ENCODE assay signal across 27 cellular contexts in genomic region chr11:64455436-64456261, GRCh38.
"Had no signal": no experiment of that assay in that cellular context is flagged by ENCODE, and none has a peak within 500 bp of the region (broad histone marks: within the 10 kb centered on the region; RNA-seq: fewer than 3 reads in every experiment).

No MANE protein-coding gene starts in this region.

- H3K4me3 Mint-ChIP-seq: activated CD4-positive, alpha-beta memory T cell treated with anti-CD3 and anti-CD28 coated beads for 36 hours; activated CD4-positive, alpha-beta T cell treated with anti-CD3 and anti-CD28 coated beads, Interleukin-2, amount 10 ng/mL, durations not matched to agents 24 days and 14 days; activated naive CD8-positive, alpha-beta T cell; activated T-cell treated with anti-CD3 and anti-CD28 coated beads, Interleukin-2, amount 50 U/mL, for 24 hours; dendritic cell treated with granulocyte-macrophage colony-stimulating factor and Interleukin-4, amounts not matched to agents 40 ng/mL and 50 ng/mL, for 4 days; endodermal cell; natural killer cell treated with Interleukin-12 subunit alpha and Interleukin-12 subunit beta and Interleukin-15 and Interleukin-18, amount 100 ng/mL, for 72 hours had no signal

- H3K9me3 ChIP-seq: ascending aorta, heart left ventricle, left lung, mucosa of descending colon, neutrophil, ovary, prostate gland had no signal

- H3K4me1 ChIP-seq: ascending aorta, heart left ventricle, left lung, prostate gland, tibial nerve had no signal

- H3K27ac ChIP-seq: ascending aorta, brain microvascular endothelial cell, heart left ventricle, left lung, neutrophil, ovary, prostate gland, tibial nerve had no signal

- H3K36me3 ChIP-seq: ascending aorta, brain microvascular endothelial cell, heart left ventricle, left lung, neutrophil, ovary, prostate gland, tibial nerve had no signal

- H3K9me3 Mint-ChIP-seq: activated CD4-positive, alpha-beta memory T cell treated with anti-CD3 and anti-CD28 coated beads for 36 hours; activated CD4-positive, alpha-beta T cell treated with anti-CD3 and anti-CD28 coated beads, Interleukin-2, amount 10 ng/mL, durations not matched to agents 24 days and 14 days; activated T-cell treated with anti-CD3 and anti-CD28 coated beads, Interleukin-2, amount 50 U/mL, for 24 hours; dendritic cell treated with granulocyte-macrophage colony-stimulating factor and Interleukin-4, amounts not matched to agents 40 ng/mL and 50 ng/mL, for 4 days; endodermal cell; natural killer cell treated with Interleukin-12 subunit alpha and Interleukin-12 subunit beta and Interleukin-15 and Interleukin-18, amount 100 ng/mL, for 72 hours had no signal

- H3K27ac Mint-ChIP-seq: activated CD4-positive, alpha-beta memory T cell treated with anti-CD3 and anti-CD28 coated beads for 36 hours; activated CD4-positive, alpha-beta T cell treated with anti-CD3 and anti-CD28 coated beads, Interleukin-2, amount 10 ng/mL, durations not matched to agents 24 days and 14 days; activated naive CD8-positive, alpha-beta T cell; activated T-cell treated with anti-CD3 and anti-CD28 coated beads, Interleukin-2, amount 50 U/mL, for 24 hours; dendritic cell treated with granulocyte-macrophage colony-stimulating factor and Interleukin-4, amounts not matched to agents 40 ng/mL and 50 ng/mL, for 4 days; endodermal cell; natural killer cell treated with Interleukin-12 subunit alpha and Interleukin-12 subunit beta and Interleukin-15 and Interleukin-18, amount 100 ng/mL, for 72 hours had no signal

- DNase-seq: activated CD4-positive, alpha-beta memory T cell treated with anti-CD3 and anti-CD28 coated beads for 36 hours; activated CD4-positive, alpha-beta T cell treated with anti-CD3 and anti-CD28 coated beads, Interleukin-2, amount 10 ng/mL, durations not matched to agents 24 days and 14 days; activated CD8-positive, alpha-beta memory T cell treated with anti-CD3 and anti-CD28 coated beads, Interleukin-2, amount 50 U/mL, for 48 hours; activated T-cell treated with anti-CD3 and anti-CD28 coated beads, Interleukin-2, amount 50 U/mL, for 24 hours; brain microvascular endothelial cell; central memory CD4-positive, alpha-beta T cell; endodermal cell; foreskin fibroblast; heart left ventricle; hypothalamus; left lung; mesendoderm; mucosa of descending colon; retina; stimulated activated naive CD4-positive, alpha-beta T cell; T-helper 1 cell had no signal

- H3K27me3 Mint-ChIP-seq: activated CD4-positive, alpha-beta memory T cell treated with anti-CD3 and anti-CD28 coated beads for 36 hours; activated CD4-positive, alpha-beta T cell treated with anti-CD3 and anti-CD28 coated beads, Interleukin-2, amount 10 ng/mL, durations not matched to agents 24 days and 14 days; activated naive CD8-positive, alpha-beta T cell; activated T-cell treated with anti-CD3 and anti-CD28 coated beads, Interleukin-2, amount 50 U/mL, for 24 hours; dendritic cell treated with granulocyte-macrophage colony-stimulating factor and Interleukin-4, amounts not matched to agents 40 ng/mL and 50 ng/mL, for 4 days had no signal

- H3K36me3 Mint-ChIP-seq: activated CD4-positive, alpha-beta memory T cell treated with anti-CD3 and anti-CD28 coated beads for 36 hours; activated naive CD8-positive, alpha-beta T cell; natural killer cell treated with Interleukin-12 subunit alpha and Interleukin-12 subunit beta and Interleukin-15 and Interleukin-18, amount 100 ng/mL, for 72 hours had no signal

- H3K4me1 Mint-ChIP-seq: activated CD4-positive, alpha-beta T cell treated with anti-CD3 and anti-CD28 coated beads, Interleukin-2, amount 10 ng/mL, durations not matched to agents 24 days and 14 days had no signal

- H3K4me3 ChIP-seq: ascending aorta, heart left ventricle, left lung, lung, mucosa of descending colon, ovary, prostate gland, tibial nerve had no signal

- ATAC-seq: activated CD4-positive, CD25-positive, alpha-beta regulatory T cell treated with anti-CD3 and anti-CD28 coated beads, Interleukin-2, amount 50 U/mL, for 24 hours; esophagus mucosa; heart left ventricle; left lung; mucosa of descending colon; natural killer cell treated with Interleukin-12 subunit alpha and Interleukin-12 subunit beta and Interleukin-15 and Interleukin-18, amount 100 ng/mL, for 72 hours had no signal
